26 cellular contexts compared by ENCODE assay signal in the genomic region with DNA sequence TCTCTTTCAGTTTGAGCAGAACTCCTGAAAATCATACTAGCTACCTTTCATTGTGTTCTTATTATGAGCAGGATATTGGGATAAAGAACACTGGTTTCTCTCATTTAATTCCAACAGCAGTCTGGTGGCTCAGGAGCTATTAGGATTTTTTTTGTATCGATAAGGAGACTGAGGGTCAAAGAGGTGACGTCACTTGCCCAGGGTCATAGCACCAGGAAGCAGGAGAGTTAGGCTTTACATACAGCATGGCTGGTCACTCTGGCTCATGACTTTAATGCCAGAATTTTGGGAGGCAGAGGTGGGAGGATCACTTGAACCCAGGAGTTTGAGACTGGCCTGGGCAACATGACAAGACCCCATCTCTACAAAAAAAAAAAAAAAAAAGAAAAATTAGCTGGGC.
"Had no signal": no experiment of that assay in that cellular context is flagged by ENCODE, and none has a peak within 500 bp of the region (broad histone marks: within the 10 kb centered on the region; RNA-seq: fewer than 3 reads in every experiment).

No MANE protein-coding gene starts in this region.

- FAIRE-seq: colon, endometrium, endothelial cell of umbilical vein, frontal cortex had no signal

- DNase-seq: colonic mucosa; cortex of kidney; dermis blood vessel endothelial cell; dorsolateral prefrontal cortex; effector CD4-positive, alpha-beta T cell; effector CD8-positive, alpha-beta T cell; effector memory CD4-positive, alpha-beta T cell; effector memory CD8-positive, alpha-beta T cell; endodermal cell; erythroblast; esophagus squamous epithelium; foreskin keratinocyte; foreskin melanocyte; gastrocnemius medialis; glutamatergic neuron; head of caudate nucleus; heart left ventricle; heart right ventricle had no signal

- H3K9me3 ChIP-seq: colonic mucosa, esophagus squamous epithelium, gastrocnemius medialis, gastroesophageal sphincter, heart left ventricle, heart right ventricle had no signal

- H3K4me3 ChIP-seq: colonic mucosa, coronary artery, dorsolateral prefrontal cortex, esophagus squamous epithelium, gastrocnemius medialis, gastroesophageal sphincter, heart left ventricle, heart right ventricle had no signal

- H3K4me1 ChIP-seq: colonic mucosa, esophagus squamous epithelium, foreskin keratinocyte, gastrocnemius medialis, gastroesophageal sphincter had no signal

- H3K36me3 ChIP-seq: colonic mucosa, esophagus squamous epithelium, gastrocnemius medialis, gastroesophageal sphincter had no signal

- H3K27ac ChIP-seq: colonic mucosa, coronary artery, dorsolateral prefrontal cortex, epithelial cell of prostate, esophagus squamous epithelium, foreskin keratinocyte, gastrocnemius medialis, heart left ventricle, heart right ventricle had no signal

- ATAC-seq: effector memory CD8-positive, alpha-beta T cell; esophagus mucosa; foreskin keratinocyte; gastrocnemius medialis; gastroesophageal sphincter; heart left ventricle; heart right ventricle had no signal

- H3K27me3 ChIP-seq: colonic mucosa, esophagus squamous epithelium, gastrocnemius medialis, gastroesophageal sphincter, heart left ventricle, heart right ventricle had no signal
